23 cellular contexts compared by ENCODE assay signal in the genomic region with DNA sequence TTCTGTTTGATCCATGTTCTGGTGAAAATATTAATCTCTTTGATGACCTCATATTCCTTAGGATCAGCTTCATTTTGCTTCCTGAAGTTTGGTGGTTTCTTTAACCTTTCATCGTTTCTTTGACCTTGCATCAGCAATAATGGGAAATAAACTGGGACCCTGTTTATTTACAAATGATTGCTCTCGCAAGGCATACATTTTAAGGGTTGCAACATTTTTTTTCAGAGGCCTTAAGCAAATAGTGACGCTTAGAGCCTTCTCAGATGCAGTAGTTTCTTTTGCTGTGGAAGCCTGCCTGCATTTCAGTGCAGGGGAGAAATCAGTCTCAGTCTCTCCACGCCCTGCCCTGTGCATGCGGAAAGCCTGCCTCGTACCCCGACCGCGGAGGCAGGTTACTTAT.
DNase-seq lines count a peak whose midpoint lies in the region; ATAC-seq, FAIRE-seq and TF ChIP-seq lines count a peak whose summit lies in the region.
"Had no signal": no experiment of that assay in that cellular context is flagged by ENCODE, and none has a peak within 500 bp of the region (broad histone marks: within the 10 kb centered on the region; RNA-seq: fewer than 3 reads in every experiment).

No MANE protein-coding gene starts in this region.

- DNase-seq in HepG2 (ENCODE audit: low spot score) (no peak), right lobe of liver (no peak), choroid plexus epithelial cell (ENCODE audit: low read depth) (peak; percentile 18), spleen (peak; percentile 32), glomerular visceral epithelial cell (ENCODE audit: extremely low spot score) (no peak), NCI-H146 treated with DMSO at 0.1 percent for 48 hours (lab: John Stamatoyannopoulos, UW; ENCODE audit: unreplicated experiment) (no peak)
- DNase-seq: BE2C; CD4-positive, alpha-beta T cell; CD8-positive, alpha-beta memory T cell; DMS 273 treated with DMSO at 0.1 percent for 48 hours; DMS79; EL; GDM1; H9 had no signal

- H3K4me1 ChIP-seq in HepG2 (ENCODE audit: insufficient read depth, low read length) (peaks cover 17% of the 10 kb centered on the region), right lobe of liver (no peaks in the 10 kb centered on the region), neutrophil (ENCODE audit: control insufficient read depth in 1 of 2, insufficient read depth in 1 of 2, low read depth in 1 of 2, low read length in 1 of 2) (peaks cover 18 to 24% of the 10 kb centered on the region in 2 experiments), spleen (no peaks in the 10 kb centered on the region)
- H3K4me1 ChIP-seq: BE2C; BLaER1 treated with 17β-estradiol and CSF1 and Interleukin-3, amounts not matched to agents 10 nM and 100 nM had no signal

- no peak overlapping the region for H3K9ac ChIP-seq in HepG2 (ENCODE audit: insufficient read depth, low read depth, low read length)
- H3K9ac ChIP-seq: BLaER1 treated with 17β-estradiol and CSF1 and Interleukin-3, amounts not matched to agents 10 nM and 100 nM had no signal

- no peak for TF ChIP-seq POLR2A in HepG2 (IDR thresholded peaks at IDR 0.05; ENCODE audit: insufficient read depth in 1 of 2, low read depth in 2 of 2, low read length in 2 of 2)
- no peak for TF ChIP-seq POLR2A in right lobe of liver (IDR thresholded peaks at IDR 0.05)
- no peak for TF ChIP-seq POLR2A in spleen (IDR thresholded peaks at IDR 0.05)

- no peak overlapping the region for H3K27ac ChIP-seq in HepG2 (ENCODE audit: extremely low read length, insufficient read depth, low read length)
- no peak overlapping the region for H3K27ac ChIP-seq in right lobe of liver
- peak overlapping the region; percentile 71 for H3K27ac ChIP-seq in neutrophil
- H3K27ac ChIP-seq in spleen = no peak overlapping the region
- H3K27ac ChIP-seq: 22Rv1; BLaER1 treated with 17β-estradiol and CSF1 and Interleukin-3, amounts not matched to agents 10 nM and 100 nM had no signal

- ATAC-seq in HepG2 (peak; percentile 59), right lobe of liver (no peak), GM18517 (IDR thresholded peaks at IDR 0.05; ENCODE audit: unreplicated experiment) (no peak)
- ATAC-seq: GM12878, GM23338, HCT116 had no signal

- H3K27me3 ChIP-seq in HepG2 (ENCODE audit: control insufficient read depth in 1 of 2, insufficient read depth in 2 of 2, low read length in 2 of 2) = no peaks in the 10 kb centered on the region
- H3K27me3 ChIP-seq in right lobe of liver = no peaks in the 10 kb centered on the region
- no peaks in the 10 kb centered on the region for H3K27me3 ChIP-seq in neutrophil
- no peaks in the 10 kb centered on the region for H3K27me3 ChIP-seq in spleen (replicated peaks in 1 of 7)
- H3K27me3 ChIP-seq: BE2C; BLaER1 treated with 17β-estradiol and CSF1 and Interleukin-3, amounts not matched to agents 10 nM and 100 nM had no signal

- H2AFZ ChIP-seq in HepG2 (ENCODE audit: low read length) = no peak overlapping the region
- H2AFZ ChIP-seq: GM23338 had no signal

- H3K9me3 ChIP-seq in HepG2 (ENCODE audit: low read length) (no peaks in the 10 kb centered on the region), right lobe of liver (no peaks in the 10 kb centered on the region), neutrophil (no peaks in the 10 kb centered on the region), spleen (no peaks in the 10 kb centered on the region)
- H3K9me3 ChIP-seq: BE2C; BLaER1 treated with 17β-estradiol and CSF1 and Interleukin-3, amounts not matched to agents 10 nM and 100 nM had no signal

- BruUV-seq in HepG2 (replicated peaks; lab: Mats Ljungman, UMichigan) = no TSS peak

- 57% methylated on average over 9 of the region's 9 CpGs for WGBS in HepG2 (ENCODE audit: low lambda C conversion rate)
- 65% methylated on average over 6 of the region's 9 CpGs for WGBS in right lobe of liver (ENCODE audit: insufficient coverage, low coverage, low lambda C conversion rate, missing lambda C conversion rate)
- 58 to 89% (median 72%) methylated on average over 9 of the region's 9 CpGs for WGBS in spleen, 5 donors

- no peak for TF ChIP-seq RAD21 in HepG2 (CRISPR knock-in tag; IDR thresholded peaks at IDR 0.05)

- intact Hi-C loops in HepG2 (cut with micrococcal nuclease; ENCODE audit: unreplicated experiment) = no loop called here
- intact Hi-C loops in right lobe of liver (cut with DNase I) = no loop called here
- intact Hi-C loops in spleen (cut with DNase I; ENCODE audit: low total_unique reads) = no loop called here

- H3K4me3 ChIP-seq in HepG2 (replicated peaks in 1 of 3; ENCODE audit: insufficient read depth in 1 of 3, low read depth in 2 of 3, low read length in 3 of 3) (no peak overlapping the region), right lobe of liver (no peak overlapping the region), choroid plexus epithelial cell (ENCODE audit: low read depth, low read length) (no peak overlapping the region), neutrophil (ENCODE audit: low read depth in 1 of 2, low read length in 1 of 2) (peak overlapping the region in 1 of 2 experiments; percentile 35), spleen (no peak overlapping the region)
- H3K4me3 ChIP-seq: BLaER1 treated with 17β-estradiol and CSF1 and Interleukin-3, amounts not matched to agents 10 nM and 100 nM; GM12878; GM23338 had no signal

- in situ Hi-C loops in HepG2 (cut with HindIII; ENCODE audit: extremely low pct_ligation_motif_present, low pct_unique_long_range_greater_than_20kb) = no loop called here

- H4K20me1 ChIP-seq in HepG2 (ENCODE audit: insufficient read depth, low read length) = no peaks in the 10 kb centered on the region
- H4K20me1 ChIP-seq: BLaER1 treated with 17β-estradiol and CSF1 and Interleukin-3, amounts not matched to agents 10 nM and 100 nM had no signal

- no peak overlapping the region for H3K4me2 ChIP-seq in HepG2 (ENCODE audit: low read depth, low read length)
- H3K4me2 ChIP-seq: BLaER1 treated with 17β-estradiol and CSF1 and Interleukin-3, amounts not matched to agents 10 nM and 100 nM; GM23338 had no signal

- TF ChIP-seq EP300 in HepG2 (IDR thresholded peaks at IDR 0.05; ENCODE audit: low read depth in 2 of 2, low read length in 2 of 2) (no peak), HepG2 (CRISPR knock-in tag; IDR thresholded peaks at IDR 0.05; ENCODE audit: borderline replicate concordance) (no peak)

- no peak for FAIRE-seq in HepG2 (lab: Jason Lieb, UNC)
- FAIRE-seq: A204.1, D721Med, GM12878 had no signal

- POLR2A ChIA-PET in HepG2 (lab: Yijun Ruan, JAX) = no interaction called here

- TF ChIP-seq CTCF in HepG2 (CRISPR knock-in tag; IDR thresholded peaks at IDR 0.05) = no peak
- TF ChIP-seq CTCF in right lobe of liver (IDR thresholded peaks at IDR 0.05) = no peak
- no peak for TF ChIP-seq CTCF in choroid plexus epithelial cell (conservative IDR thresholded peaks at IDR 0.05; ENCODE audit: low read depth, low read length)
- no peak for TF ChIP-seq CTCF in neutrophil (IDR thresholded peaks at IDR 0.05)
- TF ChIP-seq CTCF in spleen (IDR thresholded peaks at IDR 0.05 in 8 of 11, conservative IDR thresholded peaks at IDR 0.05 in 3 of 11) = no peak

- CTCF ChIA-PET in HepG2 (lab: Yijun Ruan, JAX; ENCODE audit: low intra/inter-chr PET ratio, low total read pairs) = no interaction called here

- no peaks in the 10 kb centered on the region for H3K79me2 ChIP-seq in HepG2 (ENCODE audit: insufficient read depth, low read length)

- H3K36me3 ChIP-seq in HepG2 (replicated peaks in 1 of 2; ENCODE audit: control insufficient read depth in 1 of 2, insufficient read depth in 2 of 2, low read length in 2 of 2) = peaks cover 0 to 13% of the 10 kb centered on the region in 2 experiments; a peak in 2 of 5 replicates
- peaks cover 0 to 3% (median 0%) of the 10 kb centered on the region in 4 donors for H3K36me3 ChIP-seq in right lobe of liver
- H3K36me3 ChIP-seq in neutrophil = no peaks in the 10 kb centered on the region
- H3K36me3 ChIP-seq in spleen = peaks cover 0 to 36% (median 0%) of the 10 kb centered on the region in 6 donors
- H3K36me3 ChIP-seq: BE2C; BLaER1 treated with 17β-estradiol and CSF1 and Interleukin-3, amounts not matched to agents 10 nM and 100 nM had no signal

TF ChIP-seq in HepG2, 621 proteins besides CTCF, POLR2A, EP300 and RAD21 (continues in another document):
- TF ChIP-seq ZSCAN25 (CRISPR knock-in tag; IDR thresholded peaks at IDR 0.05) (no peak), HMGXB3 (CRISPR knock-in tag; IDR thresholded peaks at IDR 0.05; ENCODE audit: borderline replicate concordance) (no peak), TAF15 (IDR thresholded peaks at IDR 0.05; ENCODE audit: low read depth, low read length, poor library complexity, severe bottlenecking) (no peak), BRCA1 (CRISPR knock-in tag; IDR thresholded peaks at IDR 0.05) (no peak), GTF3A (CRISPR knock-in tag; conservative IDR thresholded peaks at IDR 0.05) (no peak)

Comparison
In these comparisons a context has a peak if more than half of its experiments do, and no peak if none do; other contexts are left out.
1. DNase-seq: peak in choroid plexus epithelial cell (single experiment) and spleen (single experiment); none in HepG2 (single experiment), right lobe of liver (0 of 3), glomerular visceral epithelial cell (single experiment) and NCI-H146 treated with DMSO at 0.1 percent for 48 hours (single experiment).